In genomic region chr16:84138824-84139627, GRCh38 we compare ENCODE assay signal across 2 cellular contexts.
A peak's percentile ranks its signal among the peaks of the same experiment; 100 is the strongest.
TF ChIP-seq lines count a peak whose summit lies in the region.

No MANE protein-coding gene starts in this region.

TF ChIP-seq in GM12878, 131 proteins besides CTCF, POLR2A, EP300 and RAD21:
- TF ChIP-seq POU2F2 (IDR thresholded peaks at IDR 0.05; ENCODE audit: borderline replicate concordance, low read depth, low read length): 0 out of 3 replicates have a peak, but pooled peaks have one; percentile 29
- TF ChIP-seq CHD2 (IDR thresholded peaks at IDR 0.05; ENCODE audit: borderline replicate concordance, low read depth, low read length): no peak
- TF ChIP-seq ATF7 (IDR thresholded peaks at IDR 0.05; ENCODE audit: low read depth): peak; percentile 66; the same call in 1 of the 2 replicates
- TF ChIP-seq HDGF (IDR thresholded peaks at IDR 0.05): 0 out of 2 replicates have a peak, but pooled peaks have one; percentile 23
- TF ChIP-seq IKZF1 (conservative IDR thresholded peaks at IDR 0.05): peak; percentile 40
- TF ChIP-seq, protein P1, sequence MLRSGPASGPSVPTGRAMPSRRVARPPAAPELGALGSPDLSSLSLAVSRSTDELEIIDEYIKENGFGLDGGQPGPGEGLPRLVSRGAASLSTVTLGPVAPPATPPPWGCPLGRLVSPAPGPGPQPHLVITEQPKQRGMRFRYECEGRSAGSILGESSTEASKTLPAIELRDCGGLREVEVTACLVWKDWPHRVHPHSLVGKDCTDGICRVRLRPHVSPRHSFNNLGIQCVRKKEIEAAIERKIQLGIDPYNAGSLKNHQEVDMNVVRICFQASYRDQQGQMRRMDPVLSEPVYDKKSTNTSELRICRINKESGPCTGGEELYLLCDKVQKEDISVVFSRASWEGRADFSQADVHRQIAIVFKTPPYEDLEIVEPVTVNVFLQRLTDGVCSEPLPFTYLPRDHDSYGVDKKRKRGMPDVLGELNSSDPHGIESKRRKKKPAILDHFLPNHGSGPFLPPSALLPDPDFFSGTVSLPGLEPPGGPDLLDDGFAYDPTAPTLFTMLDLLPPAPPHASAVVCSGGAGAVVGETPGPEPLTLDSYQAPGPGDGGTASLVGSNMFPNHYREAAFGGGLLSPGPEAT (IDR thresholded peaks at IDR 0.05; ENCODE audit: low read depth): peak; percentile 67
- no peak for TF ChIP-seq EED (IDR thresholded peaks at IDR 0.05; ENCODE audit: low read depth)
- TF ChIP-seq NR2F1 (conservative IDR thresholded peaks at IDR 0.05): 0 out of 2 replicates have a peak, but pooled peaks have one; percentile 32
- TF ChIP-seq MEF2B (IDR thresholded peaks at IDR 0.05; ENCODE audit: partially characterized antibody, poor library complexity, severe bottlenecking): no peak
- no peak for TF ChIP-seq ZBED1 (IDR thresholded peaks at IDR 0.05; ENCODE audit: borderline replicate concordance)
- TF ChIP-seq BHLHE40 (IDR thresholded peaks at IDR 0.05; ENCODE audit: borderline replicate concordance in 1 of 2, low read depth in 2 of 2, low read length in 1 of 2): peak; percentile 89 to 91
- 0 out of 2 replicates have a peak, but pooled peaks have one; percentile 21 for TF ChIP-seq CREM (IDR thresholded peaks at IDR 0.05; ENCODE audit: low read depth)
- TF ChIP-seq TCF7 (IDR thresholded peaks at IDR 0.05; ENCODE audit: borderline replicate concordance): peak; percentile 59
- TF ChIP-seq ATF2 (IDR thresholded peaks at IDR 0.05; ENCODE audit: low read length): no peak
- peak; percentile 69 for TF ChIP-seq RUNX3 (IDR thresholded peaks at IDR 0.05; ENCODE audit: low read length)
- peak; percentile 43 for TF ChIP-seq SIX5 (IDR thresholded peaks at IDR 0.05; ENCODE audit: low read depth, low read length, severe bottlenecking)
- no peak for TF ChIP-seq NR2C2 (IDR thresholded peaks at IDR 0.05; ENCODE audit: borderline replicate concordance, control insufficient read depth, insufficient read length, low read depth)
- TF ChIP-seq IKZF2 (IDR thresholded peaks at IDR 0.05): peak; percentile 51 to 54; a peak in 2 of 4 replicates
- no peak for TF ChIP-seq SUPT20H (IDR thresholded peaks at IDR 0.05; ENCODE audit: borderline replicate concordance, control insufficient read depth, low read depth, low read length)
- no peak for TF ChIP-seq SREBF2 (IDR thresholded peaks at IDR 0.05; ENCODE audit: low read length)
- TF ChIP-seq EZH2 (IDR thresholded peaks at IDR 0.05; ENCODE audit: borderline replicate concordance, control insufficient read depth, low read depth, low read length): no peak
- TF ChIP-seq NBN (IDR thresholded peaks at IDR 0.05): no peak
- no peak for TF ChIP-seq MYB (IDR thresholded peaks at IDR 0.05; ENCODE audit: borderline replicate concordance, low read depth, low read length)
- no peak for TF ChIP-seq MXI1 (IDR thresholded peaks at IDR 0.05; ENCODE audit: low read depth, low read length)
- TF ChIP-seq BACH1 (IDR thresholded peaks at IDR 0.05; ENCODE audit: borderline replicate concordance): peak; percentile 80; the same call in 1 of the 2 replicates
- peak; percentile 46; the same call in 1 of the 2 replicates for TF ChIP-seq MTA2 (IDR thresholded peaks at IDR 0.05; ENCODE audit: low read depth)
TF ChIP-seq in GM12878: peak in this region for 14.

TF ChIP-seq in SK-N-SH treated with all-trans-retinoic acid at 6 μM for 48 hours, 23 proteins besides CTCF, POLR2A, EP300 and RAD21:
- TF ChIP-seq ZNF70 (CRISPR knock-in tag; IDR thresholded peaks at IDR 0.05): no peak
- TF ChIP-seq GLIS3 (CRISPR knock-in tag; IDR thresholded peaks at IDR 0.05): no peak
- TF ChIP-seq ZNF565 (CRISPR knock-in tag; conservative IDR thresholded peaks at IDR 0.05; ENCODE audit: low read depth): no peak
- no peak for TF ChIP-seq PATZ1 (CRISPR knock-in tag; IDR thresholded peaks at IDR 0.05; ENCODE audit: borderline replicate concordance)
- TF ChIP-seq OSR1 (CRISPR knock-in tag; IDR thresholded peaks at IDR 0.05): no peak
- TF ChIP-seq ZFP3 (CRISPR knock-in tag; IDR thresholded peaks at IDR 0.05): no peak
- TF ChIP-seq BACH2 (CRISPR knock-in tag; IDR thresholded peaks at IDR 0.05; ENCODE audit: borderline replicate concordance): no peak
- TF ChIP-seq TSHZ2 (CRISPR knock-in tag; IDR thresholded peaks at IDR 0.05): no peak
